ENCODE assay signal across 25 cellular contexts in genomic region chr18:34084635-34085034, GRCh38.
"Had no signal": no experiment of that assay in that cellular context is flagged by ENCODE, and none has a peak within 500 bp of the region (broad histone marks: within the 10 kb centered on the region; RNA-seq: fewer than 3 reads in every experiment).

No MANE protein-coding gene starts in this region.

- DNase-seq: activated CD4-positive, alpha-beta T cell treated with anti-CD3 and anti-CD28 coated beads for 48 hours; activated CD4-positive, alpha-beta T cell treated with anti-CD3 and anti-CD28 coated beads, Interleukin-2, amount 50 U/mL, for 48 hours; activated CD8-positive, alpha-beta memory T cell treated with anti-CD3 and anti-CD28 coated beads for 24 hours; activated effector memory CD4-positive, alpha-beta T cell treated with Interleukin-2 at 50 U/mL for 16 hours; activated naive CD4-positive, alpha-beta T cell treated with Interleukin-2 at 50 U/mL for 16 hours; aorta; body of pancreas; dermis blood vessel endothelial cell; effector CD4-positive, alpha-beta T cell; esophagus squamous epithelium; foreskin melanocyte; heart right ventricle; left ventricle myocardium inferior; stimulated activated CD4-positive, alpha-beta T cell treated with anti-CD3 and anti-CD28 coated beads, Interleukin-12 subunit alpha, Interleukin-12 subunit beta, amount 100 ng/mL, for 4 hours; stimulated activated CD4-positive, alpha-beta T cell treated with anti-CD3 and anti-CD28 coated beads, Interleukin-4, amount 100 ng/mL, for 1 hour; stimulated activated naive CD8-positive, alpha-beta T cell treated with anti-CD3 and anti-CD28 coated beads, Interleukin-15, Interleukin-2, amounts not matched to agents 100 U/mL and 50 U/mL, for 24 hours; T1000; testis; transverse colon had no signal

- ATAC-seq: activated CD4-positive, CD25-positive, alpha-beta regulatory T cell treated with anti-CD3 and anti-CD28 coated beads, Interleukin-2, amount 50 U/mL, for 24 hours; body of pancreas; heart right ventricle; mucosa of descending colon; sciatic nerve; stimulated activated naive CD8-positive, alpha-beta T cell treated with anti-CD3 and anti-CD28 coated beads, Interleukin-15, Interleukin-2, amounts not matched to agents 100 U/mL and 50 U/mL, for 24 hours had no signal

- H3K4me3 ChIP-seq: body of pancreas, esophagus squamous epithelium, heart right ventricle, left ventricle myocardium inferior, lung, mucosa of descending colon, skin epidermis, testis, transverse colon had no signal

- H3K9me3 ChIP-seq: body of pancreas, esophagus squamous epithelium, heart right ventricle, left ventricle myocardium inferior, mucosa of descending colon, testis, transverse colon had no signal

- H3K27ac ChIP-seq: body of pancreas, esophagus squamous epithelium, heart right ventricle, left ventricle myocardium inferior, skin epidermis, testis, transverse colon, WERI-Rb-1 had no signal

- H3K36me3 ChIP-seq: esophagus squamous epithelium, heart right ventricle, left ventricle myocardium inferior, transverse colon, WERI-Rb-1 had no signal
